Comparison of ENCODE assay signal across 10 cellular contexts in genomic region chr17:42313773-42314566, GRCh38. TPM values are rescaled to one million over a fixed set of nuclear protein-coding genes. Genes with fewer than 3 reads are reported as not detected.
DNase-seq lines count a peak whose midpoint lies in the region; ATAC-seq, FAIRE-seq and TF ChIP-seq lines count a peak whose summit lies in the region.
"Had no signal": no experiment of that assay in that cellular context is flagged by ENCODE, and none has a peak within 500 bp of the region (broad histone marks: within the 10 kb centered on the region; RNA-seq: fewer than 3 reads in every experiment).

No MANE protein-coding gene starts in this region.

- CTCF ChIA-PET in activated CD4-positive, alpha-beta memory T cell treated with anti-CD3 and anti-CD28 coated beads for 36 hours (lab: Charles Lee): interaction anchor here (0.8 to 12.4 kb wide), 12 partner anchors 8 to 213 kb away, joined by 3 to 234 read pairs (median 6); partner anchors contain the start of gene STAT3

- H3K9me3 ChIP-seq in heart left ventricle (no peaks in the 10 kb centered on the region), esophagus muscularis mucosa (no peaks in the 10 kb centered on the region), stomach smooth muscle (ENCODE audit: control insufficient read depth in 2 of 2, low read length in 2 of 2) (no peaks in the 10 kb centered on the region)

- peak overlapping the region in 7 of 12 donors; percentile 3 to 33 (median 27) for H3K27ac ChIP-seq in heart left ventricle
- peak overlapping the region in 3 of 4 donors; percentile 19 to 94 (median 88) for H3K27ac ChIP-seq in esophagus muscularis mucosa (replicated peaks in 1 of 4)
- peak overlapping the region; percentile 55 for H3K27ac ChIP-seq in stomach smooth muscle (ENCODE audit: low read length)

- FAIRE-seq in RCC 7860 (lab: Jason Lieb, UNC) (no peak), GM12892 (lab: Jason Lieb, UNC) (no peak)

- TF ChIP-seq EP300 in esophagus muscularis mucosa (IDR thresholded peaks at IDR 0.05): no peak

- 76 to 81% (median 77%) methylated on average over 13 to 14 of the region's 14 CpGs for WGBS in heart left ventricle, 4 donors
- WGBS in esophagus muscularis mucosa: 79% methylated on average over 8 of the region's 14 CpGs

- H3K4me3 ChIP-seq in heart left ventricle: no peak overlapping the region
- no peak overlapping the region for H3K4me3 ChIP-seq in esophagus muscularis mucosa
- H3K4me3 ChIP-seq in stomach smooth muscle (ENCODE audit: low read length in 2 of 2): no peak overlapping the region

- H3K36me3 ChIP-seq in heart left ventricle: peaks cover 0 to 97% (median 75%) of the 10 kb centered on the region in 9 donors
- peaks cover 28 to 93% (median 76%) of the 10 kb centered on the region in 4 donors for H3K36me3 ChIP-seq in esophagus muscularis mucosa
- peaks cover 45 to 46% of the 10 kb centered on the region in 2 donors for H3K36me3 ChIP-seq in stomach smooth muscle (ENCODE audit: control insufficient read depth in 2 of 2, insufficient read depth in 2 of 2, low read length in 2 of 2)

- POLR2A ChIA-PET in activated CD4-positive, alpha-beta memory T cell treated with anti-CD3 and anti-CD28 coated beads for 36 hours (lab: Charles Lee): interaction anchor here (0.6 to 3.7 kb wide), 6 partner anchors 10 to 120 kb away, joined by 3 to 14 read pairs (median 4); partner anchors contain the start of gene GHDC

- intact Hi-C loops in heart left ventricle (cut with DNase I) (loop anchor here in 2 of 10 donors (5.0 to 10.0 kb wide), 2 partner anchors 208 to 289 kb away; partner anchors contain the start of gene NKIRAS2 (in 1 of the 2)), left cardiac atrium (cut with DNase I) (loop anchor here in 1 of 2 donors (10.0 kb wide), 1 partner anchor 201 kb away; no protein-coding TSS in a partner anchor), esophagus muscularis mucosa (cut with DNase I) (no loop called here)
- intact Hi-C loops in activated CD4-positive, alpha-beta memory T cell treated with anti-CD3 and anti-CD28 coated beads for 36 hours (cut with micrococcal nuclease): loop anchor here (2.0 to 5.0 kb wide), 3 partner anchors 27 to 203 kb away; no protein-coding TSS in a partner anchor

- H3K4me1 Mint-ChIP-seq in activated CD4-positive, alpha-beta memory T cell treated with anti-CD3 and anti-CD28 coated beads for 36 hours (ENCODE audit: low read depth): peaks cover 71% of the 10 kb centered on the region

- no peak for DNase-seq in heart left ventricle
- DNase-seq in left cardiac atrium: no peak
- peak; percentile 44 for DNase-seq in activated CD4-positive, alpha-beta memory T cell treated with anti-CD3 and anti-CD28 coated beads for 36 hours
- DNase-seq in esophagus muscularis mucosa (ENCODE audit: extremely low spot score): no peak
- DNase-seq in RCC 7860 (ENCODE audit: low spot score): no peak
- no peak for DNase-seq in KG1 (lab: John Stamatoyannopoulos, UW)
- no peak for DNase-seq in GM12892 (ENCODE audit: insufficient read length)
- DNase-seq: Kasumi-1, NCI-H526 had no signal

- ATAC-seq in heart left ventricle (no peak), left cardiac atrium (no peak)

- H3K36me3 Mint-ChIP-seq in activated CD4-positive, alpha-beta memory T cell treated with anti-CD3 and anti-CD28 coated beads for 36 hours: peaks cover 68% of the 10 kb centered on the region

- H3K27me3 ChIP-seq in heart left ventricle (no peaks in the 10 kb centered on the region), esophagus muscularis mucosa (peaks cover 0 to 4% (median 0%) of the 10 kb centered on the region in 4 donors), stomach smooth muscle (ENCODE audit: control insufficient read depth in 1 of 2, insufficient read depth in 2 of 2, low read length in 2 of 2) (no peaks in the 10 kb centered on the region)

- TF ChIP-seq CTCF in heart left ventricle (IDR thresholded peaks at IDR 0.05) (no peak), esophagus muscularis mucosa (IDR thresholded peaks at IDR 0.05) (no peak)

- no peaks in the 10 kb centered on the region for H3K27me3 Mint-ChIP-seq in activated CD4-positive, alpha-beta memory T cell treated with anti-CD3 and anti-CD28 coated beads for 36 hours

- TF ChIP-seq POLR2A in heart left ventricle (IDR thresholded peaks at IDR 0.05) (no peak), esophagus muscularis mucosa (IDR thresholded peaks at IDR 0.05; ENCODE audit: low read depth) (no peak), GM12892 (IDR thresholded peaks at IDR 0.05; ENCODE audit: low read depth, low read length) (no peak)

- no peaks in the 10 kb centered on the region for H3K9me3 Mint-ChIP-seq in activated CD4-positive, alpha-beta memory T cell treated with anti-CD3 and anti-CD28 coated beads for 36 hours

- peak overlapping the region; percentile 55 for H3K27ac Mint-ChIP-seq in activated CD4-positive, alpha-beta memory T cell treated with anti-CD3 and anti-CD28 coated beads for 36 hours

- no peak overlapping the region for H3K9ac ChIP-seq in stomach smooth muscle (ENCODE audit: low read length in 2 of 2)

- peak overlapping the region; percentile 34 for H3K4me3 Mint-ChIP-seq in activated CD4-positive, alpha-beta memory T cell treated with anti-CD3 and anti-CD28 coated beads for 36 hours

- H3K4me1 ChIP-seq in heart left ventricle: peaks cover 4 to 57% (median 34%) of the 10 kb centered on the region in 12 donors
- H3K4me1 ChIP-seq in esophagus muscularis mucosa: peaks cover 35 to 55% (median 50%) of the 10 kb centered on the region in 4 donors
- peaks cover 35% of the 10 kb centered on the region for H3K4me1 ChIP-seq in stomach smooth muscle (ENCODE audit: control insufficient read depth, insufficient read depth, low read length)

RNA-seq across cellular contexts. Expression of gene STAT5A, which starts 25.7 kb away (rescaled TPM):
- total RNA-seq in heart left ventricle: 10 to 100 TPM in 8 of 9 donors, 1 to 10 TPM in 1; 7.5 to 44.0 (median 15.7) TPM
- 1 to 10 TPM; 4.9 to 9.0 TPM for polyA plus RNA-seq in heart left ventricle
- 10 to 100 TPM; 38.1 to 40.6 TPM for total RNA-seq in left cardiac atrium
- 100 to 1,000 TPM; 211 to 215 TPM for total RNA-seq in activated CD4-positive, alpha-beta memory T cell treated with anti-CD3 and anti-CD28 coated beads for 36 hours
- 10 to 100 TPM; 42.4 to 97.0 (median 62.7) TPM for total RNA-seq in esophagus muscularis mucosa
- 48.4 TPM for polyA plus RNA-seq in GM12892 (2012; ENCODE audit: missing spikeins)

RNA-seq across cellular contexts. Expression of gene STAT5B, which starts 37.8 kb away (rescaled TPM):
- total RNA-seq in heart left ventricle: 10 to 100 TPM; 26.1 to 51.9 (median 32.4) TPM
- 10 to 100 TPM; 13.0 to 20.3 TPM for polyA plus RNA-seq in heart left ventricle
- 10 to 100 TPM; 42.4 to 46.2 TPM for total RNA-seq in left cardiac atrium
- 100 to 1,000 TPM; 192 to 195 TPM for total RNA-seq in activated CD4-positive, alpha-beta memory T cell treated with anti-CD3 and anti-CD28 coated beads for 36 hours
- 10 to 100 TPM; 75.0 to 93.4 (median 85.2) TPM for total RNA-seq in esophagus muscularis mucosa
- 40.7 TPM for polyA plus RNA-seq in GM12892 (2012; ENCODE audit: missing spikeins)

Comparison
In these comparisons a context has a peak if more than half of its experiments do, and no peak if none do; other contexts are left out.
1. H3K27ac ChIP-seq: peak in every context shown above with its lines; median percentile 88 in esophagus muscularis mucosa; 55 in stomach smooth muscle; 27 in heart left ventricle.